36 cellular contexts compared by ENCODE assay signal in genomic region chr4:128416921-128417320, GRCh38.
DNase-seq lines count a peak whose midpoint lies in the region; ATAC-seq, FAIRE-seq and TF ChIP-seq lines count a peak whose summit lies in the region.
"Had no signal": no experiment of that assay in that cellular context is flagged by ENCODE, and none has a peak within 500 bp of the region (broad histone marks: within the 10 kb centered on the region; RNA-seq: fewer than 3 reads in every experiment).

No MANE protein-coding gene starts in this region.

- no peak for TF ChIP-seq RAD21 in IMR-90 (IDR thresholded peaks at IDR 0.05; ENCODE audit: low read length)
- no peak for TF ChIP-seq RAD21 in K562 (CRISPR knock-in tag; conservative IDR thresholded peaks at IDR 0.05 in 1 of 2, IDR thresholded peaks at IDR 0.05 in 1 of 2)

- no peak overlapping the region for H3K9ac ChIP-seq in IMR-90 (ENCODE audit: low read depth, low read length)
- H3K9ac ChIP-seq in K562 (ENCODE audit: insufficient read depth in 1 of 2, low read depth in 2 of 2, low read length in 2 of 2) = no peak overlapping the region

- intact Hi-C loops in IMR-90 (cut with micrococcal nuclease) (no loop called here), K562 (cut with micrococcal nuclease) (no loop called here)

- peaks cover 28% of the 10 kb centered on the region for H3K9me3 Mint-ChIP-seq in nephron progenitor cell
- H3K9me3 Mint-ChIP-seq: activated CD8-positive, alpha-beta T cell treated with anti-CD3 and anti-CD28 coated beads for 36 hours; activated naive CD4-positive, alpha-beta T cell treated with anti-CD3 and anti-CD28 coated beads, Interleukin-2, amount 10 ng/mL, durations not matched to agents 7 days and 5 days; activated T-helper 17 cell treated with anti-CD3 and anti-CD28 coated beads, Interleukin-2, amount 50 U/mL, for 72 hours; CD8-positive, alpha-beta memory T cell; effector memory CD8-positive, alpha-beta T cell had no signal

- H3K56ac ChIP-seq in IMR-90 (ENCODE audit: extremely low read depth, insufficient read depth, low read length) = no peak overlapping the region

- H2AK9ac ChIP-seq in IMR-90 (replicated peaks; ENCODE audit: low read depth, low read length, poor library complexity) = no peak overlapping the region

- no peak overlapping the region for H3K23ac ChIP-seq in IMR-90 (ENCODE audit: low read depth, low read length)

- H3K4me1 Mint-ChIP-seq in nephron progenitor cell = peaks cover 15% of the 10 kb centered on the region
- H3K4me1 Mint-ChIP-seq: activated naive CD4-positive, alpha-beta T cell treated with anti-CD3 and anti-CD28 coated beads, Interleukin-2, amount 10 ng/mL, durations not matched to agents 7 days and 5 days; activated T-helper 17 cell treated with anti-CD3 and anti-CD28 coated beads, Interleukin-2, amount 50 U/mL, for 72 hours; B cell; CD8-positive, alpha-beta memory T cell; immature natural killer cell; neural crest cell had no signal

- FAIRE-seq in K562 (lab: Jason Lieb, UNC) = no peak
- FAIRE-seq in GM12891 (lab: Jason Lieb, UNC) = no peak
- FAIRE-seq: A549, bronchial epithelial cell, GM12878 had no signal

- POLR2A ChIA-PET in IMR-90 (lab: Charles Lee; ENCODE audit: unreplicated experiment) (no interaction called here), K562 (lab: Yijun Ruan, JAX) (interaction anchor here (0.6 kb wide), 2 partner anchors 11 to 16 kb away, joined by 3 to 4 read pairs; no protein-coding TSS in a partner anchor)

- H3K18ac ChIP-seq in IMR-90 (ENCODE audit: low read depth, low read length) = no peak overlapping the region

- no TSS peak for BruUV-seq in IMR-90 (replicated peaks; lab: Mats Ljungman, UMichigan)
- no TSS peak for BruUV-seq in K562 (replicated peaks; lab: Mats Ljungman, UMichigan)

- H3K27me3 ChIP-seq in IMR-90 (ENCODE audit: control insufficient read depth, insufficient read depth, low read length) (no peaks in the 10 kb centered on the region), K562 (ENCODE audit: control insufficient read depth in 2 of 2, insufficient read depth in 2 of 2, low read length in 2 of 2) (0 out of 5 replicates have a peak, but pooled peaks cover 0 to 5% of the 10 kb centered on the region in 2 experiments)
- H3K27me3 ChIP-seq: colonic mucosa, Peyer's patch, spleen, tibial artery, vagina had no signal

- H3K36me3 ChIP-seq in IMR-90 (ENCODE audit: control insufficient read depth, insufficient read depth, low read length) = no peaks in the 10 kb centered on the region
- H3K36me3 ChIP-seq in K562 (ENCODE audit: control insufficient read depth, insufficient read depth, low read length) = no peaks in the 10 kb centered on the region
- H3K36me3 ChIP-seq: colonic mucosa, HAP-1, Peyer's patch, spleen, tibial artery, vagina had no signal

- H3K79me1 ChIP-seq in IMR-90 (ENCODE audit: low read depth in 1 of 2, low read length in 2 of 2) = no peaks in the 10 kb centered on the region

- ATAC-seq in IMR-90 (ENCODE audit: low read depth) (no peak), K562 (no peak)
- ATAC-seq: A549; activated CD8-positive, alpha-beta T cell treated with anti-CD3 and anti-CD28 coated beads for 36 hours; activated T-helper 17 cell treated with anti-CD3 and anti-CD28 coated beads, Interleukin-2, amount 50 U/mL, for 72 hours; effector memory CD8-positive, alpha-beta T cell; GM12878; left lobe of liver had no signal

- in situ Hi-C loops in IMR-90 (cut with MboI; ENCODE audit: low sequenced_read_pairs) = no loop called here
- in situ Hi-C loops in K562 (cut with MboI) = no loop called here

- no peak for TF ChIP-seq CTCF in IMR-90 (conservative IDR thresholded peaks at IDR 0.05; ENCODE audit: low read depth, low read length)
- TF ChIP-seq CTCF in K562 (IDR thresholded peaks at IDR 0.05 in 2 of 3, conservative IDR thresholded peaks at IDR 0.05 in 1 of 3; ENCODE audit: insufficient read depth in 2 of 3, low read depth in 1 of 3, low read length in 3 of 3) = no peak
- no peak for TF ChIP-seq CTCF in nephron progenitor cell (IDR thresholded peaks at IDR 0.05)

- no peak overlapping the region for H2AK5ac ChIP-seq in IMR-90 (ENCODE audit: low read depth, low read length)

- H3K27ac ChIP-seq in IMR-90 (ENCODE audit: insufficient read depth, low read length) (no peak overlapping the region), K562 (ENCODE audit: extremely low read depth, low read depth, low read length) (no peak overlapping the region)
- H3K27ac ChIP-seq: A549, colonic mucosa, Peyer's patch, spleen, tibial artery, vagina had no signal

- peaks cover 12% of the 10 kb centered on the region for H3K27me3 Mint-ChIP-seq in nephron progenitor cell (ENCODE audit: low read depth, poor library complexity)
- H3K27me3 Mint-ChIP-seq: activated CD8-positive, alpha-beta T cell treated with anti-CD3 and anti-CD28 coated beads for 36 hours; activated naive CD4-positive, alpha-beta T cell treated with anti-CD3 and anti-CD28 coated beads, Interleukin-2, amount 10 ng/mL, durations not matched to agents 7 days and 5 days had no signal

- H2AFZ ChIP-seq in IMR-90 (replicated peaks; ENCODE audit: low read length, poor library complexity) = peak overlapping the region; percentile 65
- H2AFZ ChIP-seq in K562 (ENCODE audit: low read depth, low read length) = peak overlapping the region; percentile 40; the same call in 1 of the 2 replicates

- no peak overlapping the region for H2BK20ac ChIP-seq in IMR-90 (ENCODE audit: low read depth, low read length)

- no peaks in the 10 kb centered on the region for H3K79me2 ChIP-seq in K562 (ENCODE audit: control insufficient read depth, insufficient read depth, low read length)

- H4K20me1 ChIP-seq in IMR-90 (ENCODE audit: insufficient read depth, low read length) (no peaks in the 10 kb centered on the region), K562 (replicated peaks; ENCODE audit: control insufficient read depth, insufficient read depth, low read length) (no peaks in the 10 kb centered on the region)

- H3K4me1 ChIP-seq in IMR-90 (ENCODE audit: control insufficient read depth, insufficient read depth, low read length) (no peaks in the 10 kb centered on the region), K562 (replicated peaks in 1 of 2; ENCODE audit: control insufficient read depth in 2 of 2, insufficient read depth in 2 of 2, low read length in 2 of 2) (no peaks in the 10 kb centered on the region)
- H3K4me1 ChIP-seq: A549, colonic mucosa, HAP-1, Peyer's patch, spleen, tibial artery, vagina had no signal

- H3K4me2 ChIP-seq in IMR-90 (ENCODE audit: low read depth, low read length) (no peak overlapping the region), K562 (ENCODE audit: insufficient read depth, low read length) (no peak overlapping the region)
- H3K4me2 ChIP-seq: A549 had no signal

- H3K36me3 Mint-ChIP-seq in nephron progenitor cell (ENCODE audit: low read depth) = peaks cover 4% of the 10 kb centered on the region
- H3K36me3 Mint-ChIP-seq: activated naive CD4-positive, alpha-beta T cell treated with anti-CD3 and anti-CD28 coated beads, Interleukin-2, amount 10 ng/mL, durations not matched to agents 7 days and 5 days; CD8-positive, alpha-beta memory T cell; immature natural killer cell had no signal

- 0 out of 2 replicates have a peak overlapping the region, but pooled peaks have one; percentile 12 for H3K14ac ChIP-seq in IMR-90 (replicated peaks; ENCODE audit: low read depth, low read length)

- H2BK15ac ChIP-seq in IMR-90 (ENCODE audit: low read depth, low read length) = no peak overlapping the region

- no peak for TF ChIP-seq EP300 in K562 (IDR thresholded peaks at IDR 0.05; ENCODE audit: low read length)

- H3K4me3 Mint-ChIP-seq in nephron progenitor cell = no peak overlapping the region
- H3K4me3 Mint-ChIP-seq: activated CD8-positive, alpha-beta T cell treated with anti-CD3 and anti-CD28 coated beads for 36 hours; activated naive CD4-positive, alpha-beta T cell treated with anti-CD3 and anti-CD28 coated beads, Interleukin-2, amount 10 ng/mL, durations not matched to agents 7 days and 5 days; activated T-helper 17 cell treated with anti-CD3 and anti-CD28 coated beads, Interleukin-2, amount 50 U/mL, for 72 hours; B cell; CD8-positive, alpha-beta memory T cell; effector memory CD8-positive, alpha-beta T cell; immature natural killer cell; neural crest cell had no signal

- DNase-seq in IMR-90 (no peak), K562 (ENCODE audit: extremely low read depth in 1 of 4, low spot score in 3 of 4) (no peak), fibroblast of peridontal ligament (ENCODE audit: extremely low read depth) (peak; percentile 23), nephron progenitor cell (no peak), cortex of kidney (lab: John Stamatoyannopoulos, UW) (no peak), Ammon's horn (ENCODE audit: low spot score) (no peak), DMS 273 (lab: John Stamatoyannopoulos, UW; ENCODE audit: unreplicated experiment) (no peak), GM12891 (ENCODE audit: insufficient read length, low spot score) (no peak)
- DNase-seq: activated CD8-positive, alpha-beta T cell treated with anti-CD3 and anti-CD28 coated beads for 36 hours; activated naive CD4-positive, alpha-beta T cell treated with anti-CD3 and anti-CD28 coated beads, Interleukin-2, amount 10 ng/mL, durations not matched to agents 7 days and 5 days; amniotic stem cell; CD8-positive, alpha-beta memory T cell; colonic mucosa; effector memory CD8-positive, alpha-beta T cell; hypothalamus; immature natural killer cell; Karpas-422; mesenchymal stem cell; NCI-H1436; NCI-H2081; NCI-H748 treated with DMSO at 0.1 percent for 48 hours; Peyer's patch; SIG-M5; spleen; stimulated activated CD4-positive, alpha-beta T cell treated with anti-CD3 and anti-CD28 coated beads, Interleukin-2, amount 100 ng/mL, for 24 hours; stimulated activated CD8-positive, alpha-beta memory T cell treated with anti-CD3 and anti-CD28 coated beads, Interleukin-4, amount 100 ng/mL, for 48 hours; tibial artery had no signal

- no peak overlapping the region for H3K4ac ChIP-seq in IMR-90 (ENCODE audit: low read depth, low read length)

- H2BK5ac ChIP-seq in IMR-90 (ENCODE audit: low read depth, low read length, poor library complexity, severe bottlenecking) = no peak overlapping the region

- H3K9me3 ChIP-seq in IMR-90 (ENCODE audit: control insufficient read depth, insufficient read depth, low read length) (no peaks in the 10 kb centered on the region), K562 (replicated peaks; ENCODE audit: control insufficient read depth, insufficient read depth, low read depth, low read length) (no peaks in the 10 kb centered on the region)
- H3K9me3 ChIP-seq: colonic mucosa, HAP-1, Peyer's patch, tibial artery, vagina had no signal

- H2BK120ac ChIP-seq in IMR-90 (ENCODE audit: low read depth, low read length) = no peak overlapping the region

- TF ChIP-seq POLR2A in IMR-90 (IDR thresholded peaks at IDR 0.05; ENCODE audit: low read depth, low read length) = no peak
- no peak for TF ChIP-seq POLR2A in K562 (conservative IDR thresholded peaks at IDR 0.05)
- no peak for TF ChIP-seq POLR2A in GM12891 (IDR thresholded peaks at IDR 0.05; ENCODE audit: low read depth, low read length)

- CTCF ChIA-PET in IMR-90 (lab: Yijun Ruan, JAX) = no interaction called here
- CTCF ChIA-PET in K562 (lab: Yijun Ruan, JAX; ENCODE audit: low intra/inter-chr PET ratio) = no interaction called here

- H3K9me1 ChIP-seq in IMR-90 (ENCODE audit: insufficient read depth, low read length) (no peaks in the 10 kb centered on the region), K562 (ENCODE audit: control insufficient read depth, insufficient read depth, low read length) (no peaks in the 10 kb centered on the region)

- dilution Hi-C loops in IMR-90 (cut with HindIII; ENCODE audit: low sequenced_read_pairs, unreplicated experiment) = no loop called here

- H3K27ac Mint-ChIP-seq in nephron progenitor cell = peak overlapping the region; percentile 73
- H3K27ac Mint-ChIP-seq: activated CD8-positive, alpha-beta T cell treated with anti-CD3 and anti-CD28 coated beads for 36 hours; activated naive CD4-positive, alpha-beta T cell treated with anti-CD3 and anti-CD28 coated beads, Interleukin-2, amount 10 ng/mL, durations not matched to agents 7 days and 5 days; activated T-helper 17 cell treated with anti-CD3 and anti-CD28 coated beads, Interleukin-2, amount 50 U/mL, for 72 hours; B cell; CD8-positive, alpha-beta memory T cell; effector memory CD8-positive, alpha-beta T cell; immature natural killer cell had no signal

- no peak overlapping the region; a peak in 2 of 4 replicates for H4K8ac ChIP-seq in IMR-90 (ENCODE audit: low read depth in 2 of 2, low read length in 2 of 2)

- no CpG with 5 or more reads among the region's 3 CpGs for WGBS in IMR-90 (ENCODE audit: extremely low coverage in 2 of 2, insufficient read length in 1 of 2), 2 experiments
- WGBS in K562 (ENCODE audit: insufficient coverage, low coverage, missing lambda C conversion rate) = 35% methylated on average over 3 of the region's 3 CpGs

- no peak overlapping the region for H3K4me3 ChIP-seq in IMR-90 (ENCODE audit: insufficient read depth, low read depth, low read length)
- no peak overlapping the region for H3K4me3 ChIP-seq in K562
- H3K4me3 ChIP-seq: A549, colonic mucosa, GM12878, HAP-1, Peyer's patch, spleen, tibial artery, vagina had no signal

- no peak overlapping the region for H4K5ac ChIP-seq in IMR-90 (ENCODE audit: low read depth, low read length)

- peak overlapping the region; percentile 29; the same call in 1 of the 2 replicates for H4K91ac ChIP-seq in IMR-90 (ENCODE audit: insufficient read depth, low read depth, low read length)
